Comparison of ENCODE assay signal across 8 cellular contexts in genomic region chr4:38318737-38319455, GRCh38.
A peak's percentile ranks its signal among the peaks of the same experiment; 100 is the strongest.
DNase-seq lines count a peak whose midpoint lies in the region; ATAC-seq and TF ChIP-seq lines count a peak whose summit lies in the region.

No MANE protein-coding gene starts in this region.

- H3K27me3 ChIP-seq in BLaER1 treated with 17β-estradiol and CSF1 and Interleukin-3, amounts not matched to agents 10 nM and 100 nM, result no peaks in the 10 kb centered on the region
- no peaks in the 10 kb centered on the region for H3K27me3 ChIP-seq in liver (ENCODE audit: control insufficient read depth in 4 of 4, insufficient read depth in 4 of 4, low read length in 3 of 4)

- no peaks in the 10 kb centered on the region for H3K36me3 ChIP-seq in BLaER1 treated with 17β-estradiol and CSF1 and Interleukin-3, amounts not matched to agents 10 nM and 100 nM
- H3K36me3 ChIP-seq in liver (ENCODE audit: control insufficient read depth in 4 of 4, insufficient read depth in 3 of 4, low read depth in 1 of 4, low read length in 3 of 4), result no peaks in the 10 kb centered on the region

- H3K9ac ChIP-seq in BLaER1 treated with 17β-estradiol and CSF1 and Interleukin-3, amounts not matched to agents 10 nM and 100 nM, result peak overlapping the region; percentile 19 to 85 (median 72); a peak in 21 of 22 replicates
- H3K9ac ChIP-seq in liver (ENCODE audit: low read depth in 1 of 2, low read length in 2 of 2), result peak overlapping the region; percentile 67 to 86

- DNase-seq in NCI-H524 treated with DMSO at 0.1 percent for 48 hours (lab: John Stamatoyannopoulos, UW) (peak; percentile 74), dermis microvascular lymphatic vessel endothelial cell (ENCODE audit: low read depth in 2 of 2) (peak; percentile 61 to 88)
- DNase-seq in activated CD4-positive, alpha-beta T cell treated with anti-CD3 and anti-CD28 coated beads, Interleukin-2, amount 50 U/mL, for 1 hour, result peak; percentile 61
- peak; percentile 48 to 58 for DNase-seq in stimulated activated CD4-positive, alpha-beta T cell treated with anti-CD3 and anti-CD28 coated beads, Interleukin-2, amount 100 ng/mL, for 48 hours

- peak; percentile 62 to 76 for TF ChIP-seq RAD21 in liver (IDR thresholded peaks at IDR 0.05)

- peak overlapping the region; percentile 30 to 54 (median 40); a peak in 16 of 20 replicates for H3K4me3 ChIP-seq in BLaER1 treated with 17β-estradiol and CSF1 and Interleukin-3, amounts not matched to agents 10 nM and 100 nM
- peak overlapping the region; percentile 35 to 60 (median 38) for H3K4me3 ChIP-seq in liver (ENCODE audit: low read depth in 1 of 3, low read length in 3 of 3)

- WGBS in liver, result 2% methylated on average over 22 of the region's 22 CpGs

- TF ChIP-seq CTCF in liver (IDR thresholded peaks at IDR 0.05; ENCODE audit: low read depth, low read length, missing input control), result no peak

- H3K9me3 ChIP-seq in BLaER1 treated with 17β-estradiol and CSF1 and Interleukin-3, amounts not matched to agents 10 nM and 100 nM (replicated peaks in 1 of 11), result peaks cover 0 to 5% (median 2%) of the 10 kb centered on the region in 11 experiments; a peak in 10 of 22 replicates
- no peaks in the 10 kb centered on the region for H3K9me3 ChIP-seq in liver (ENCODE audit: control insufficient read depth in 4 of 4, low read length in 3 of 4)

- peak overlapping the region; percentile 31 to 92 (median 83); a peak in 20 of 22 replicates for H3K27ac ChIP-seq in BLaER1 treated with 17β-estradiol and CSF1 and Interleukin-3, amounts not matched to agents 10 nM and 100 nM
- H3K27ac ChIP-seq in liver (ENCODE audit: low read depth in 1 of 2, low read length in 2 of 2), result peak overlapping the region; percentile 58 to 82

- peak overlapping the region; percentile 53 to 85 (median 69) for H3K4me2 ChIP-seq in BLaER1 treated with 17β-estradiol and CSF1 and Interleukin-3, amounts not matched to agents 10 nM and 100 nM

- H4K20me1 ChIP-seq in BLaER1 treated with 17β-estradiol and CSF1 and Interleukin-3, amounts not matched to agents 10 nM and 100 nM, result no peaks in the 10 kb centered on the region

- ATAC-seq in GM19324 (IDR thresholded peaks at IDR 0.05; ENCODE audit: low FRiP score, unreplicated experiment), result peak; percentile 94
- peak; percentile 89 for ATAC-seq in HG03442 (IDR thresholded peaks at IDR 0.05; ENCODE audit: unreplicated experiment)

- H3K4me1 ChIP-seq in BLaER1 treated with 17β-estradiol and CSF1 and Interleukin-3, amounts not matched to agents 10 nM and 100 nM, result peaks cover 9 to 76% (median 19%) of the 10 kb centered on the region in 10 experiments
- peaks cover 2 to 24% (median 17%) of the 10 kb centered on the region in 4 donors for H3K4me1 ChIP-seq in liver (ENCODE audit: control insufficient read depth in 4 of 4, insufficient read depth in 4 of 4, low read length in 3 of 4)

TF ChIP-seq in liver, 16 proteins besides CTCF, POLR2A, EP300 and RAD21:
- TF ChIP-seq GABPA (IDR thresholded peaks at IDR 0.05 in 1 of 2, conservative IDR thresholded peaks at IDR 0.05 in 1 of 2) (peak in 1 of 2 donors; percentile 20), YY1 (IDR thresholded peaks at IDR 0.05) (peak; percentile 94), EGR1 (IDR thresholded peaks at IDR 0.05; ENCODE audit: low read depth in 2 of 2) (peak; percentile 46 to 64), TAF1 (conservative IDR thresholded peaks at IDR 0.05) (no peak), FOXA2 (IDR thresholded peaks at IDR 0.05) (no peak), HNF4A (conservative IDR thresholded peaks at IDR 0.05) (peak in 1 of 2 donors; percentile 38), SP1 (IDR thresholded peaks at IDR 0.05) (peak; percentile 79), HNF4G (IDR thresholded peaks at IDR 0.05) (no peak), JUND (IDR thresholded peaks at IDR 0.05) (peak in 1 of 2 donors; percentile 11), REST (IDR thresholded peaks at IDR 0.05) (peak; percentile 69), RXRA (IDR thresholded peaks at IDR 0.05) (peak; percentile 73 to 93), NR2F2 (IDR thresholded peaks at IDR 0.05) (peak; percentile 90), FOXA1 (IDR thresholded peaks at IDR 0.05) (no peak)
- TF ChIP-seq, protein P1, sequence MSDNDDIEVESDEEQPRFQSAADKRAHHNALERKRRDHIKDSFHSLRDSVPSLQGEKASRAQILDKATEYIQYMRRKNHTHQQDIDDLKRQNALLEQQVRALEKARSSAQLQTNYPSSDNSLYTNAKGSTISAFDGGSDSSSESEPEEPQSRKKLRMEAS (IDR thresholded peaks at IDR 0.05), result peak; percentile 72
- TF ChIP-seq, protein P2, sequence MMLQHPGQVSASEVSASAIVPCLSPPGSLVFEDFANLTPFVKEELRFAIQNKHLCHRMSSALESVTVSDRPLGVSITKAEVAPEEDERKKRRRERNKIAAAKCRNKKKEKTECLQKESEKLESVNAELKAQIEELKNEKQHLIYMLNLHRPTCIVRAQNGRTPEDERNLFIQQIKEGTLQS (IDR thresholded peaks at IDR 0.05), result no peak
- TF ChIP-seq, protein P3, sequence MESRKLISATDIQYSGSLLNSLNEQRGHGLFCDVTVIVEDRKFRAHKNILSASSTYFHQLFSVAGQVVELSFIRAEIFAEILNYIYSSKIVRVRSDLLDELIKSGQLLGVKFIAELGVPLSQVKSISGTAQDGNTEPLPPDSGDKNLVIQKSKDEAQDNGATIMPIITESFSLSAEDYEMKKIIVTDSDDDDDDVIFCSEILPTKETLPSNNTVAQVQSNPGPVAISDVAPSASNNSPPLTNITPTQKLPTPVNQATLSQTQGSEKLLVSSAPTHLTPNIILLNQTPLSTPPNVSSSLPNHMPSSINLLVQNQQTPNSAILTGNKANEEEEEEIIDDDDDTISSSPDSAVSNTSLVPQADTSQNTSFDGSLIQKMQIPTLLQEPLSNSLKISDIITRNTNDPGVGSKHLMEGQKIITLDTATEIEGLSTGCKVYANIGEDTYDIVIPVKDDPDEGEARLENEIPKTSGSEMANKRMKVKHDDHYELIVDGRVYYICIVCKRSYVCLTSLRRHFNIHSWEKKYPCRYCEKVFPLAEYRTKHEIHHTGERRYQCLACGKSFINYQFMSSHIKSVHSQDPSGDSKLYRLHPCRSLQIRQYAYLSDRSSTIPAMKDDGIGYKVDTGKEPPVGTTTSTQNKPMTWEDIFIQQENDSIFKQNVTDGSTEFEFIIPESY (IDR thresholded peaks at IDR 0.05), result no peak

Comparison
In these comparisons a context has a peak if more than half of its experiments do, and no peak if none do; other contexts are left out.
1. Peak in every context shown above with its lines: DNase-seq, ATAC-seq, H3K4me3 ChIP-seq and H3K27ac ChIP-seq.